26 cellular contexts compared by ENCODE assay signal in the genomic region with DNA sequence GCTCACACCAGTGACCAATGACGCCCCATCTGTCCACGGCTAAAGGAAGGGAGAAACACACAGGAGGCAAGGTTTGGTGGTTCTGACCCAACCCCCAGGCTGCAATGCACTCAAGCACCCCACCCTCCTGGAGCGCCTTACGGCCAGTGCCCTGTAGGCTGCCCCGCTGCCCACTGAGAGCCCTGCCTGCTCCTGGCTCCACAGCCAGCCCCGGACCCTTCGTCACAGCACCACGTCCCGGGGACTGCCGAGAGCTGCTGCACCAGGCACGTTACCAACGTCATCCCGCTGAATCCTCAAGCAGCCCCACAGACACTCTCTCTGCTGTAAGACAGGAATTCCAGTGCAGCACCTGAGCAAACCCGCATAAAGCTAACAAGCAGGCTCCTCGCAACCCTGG.
"Had no signal": no experiment of that assay in that cellular context is flagged by ENCODE, and none has a peak within 500 bp of the region (broad histone marks: within the 10 kb centered on the region; RNA-seq: fewer than 3 reads in every experiment).

No MANE protein-coding gene starts in this region.

- H3K4me1 ChIP-seq: neural progenitor cell, pancreas, right lobe of liver, thyroid gland, tibial nerve, upper lobe of left lung, uterus had no signal

- H3K27ac ChIP-seq: neural progenitor cell, neutrophil, pancreas, psoas muscle, right lobe of liver, sigmoid colon, thoracic aorta, thyroid gland, tibial nerve, upper lobe of left lung, uterus had no signal

- H3K27me3 ChIP-seq: neural progenitor cell, neutrophil, pancreas, right lobe of liver, sigmoid colon, thyroid gland, tibial nerve, upper lobe of left lung, uterus had no signal

- H3K9me3 ChIP-seq: neutrophil, pancreas, psoas muscle, right lobe of liver, sigmoid colon, thoracic aorta, thyroid gland, tibial nerve, upper lobe of left lung, uterus had no signal

- DNase-seq: naive B cell; nucleus accumbens; pancreas; psoas muscle; sigmoid colon; small intestine; stimulated activated CD4-positive, alpha-beta T cell treated with anti-CD3 and anti-CD28 coated beads, Interleukin-15, amount 100 ng/mL, for 24 hours; stimulated activated CD4-positive, alpha-beta T cell treated with anti-CD3 and anti-CD28 coated beads, Interleukin-4, amount 100 ng/mL, for 1 hour; stimulated activated CD4-positive, alpha-beta T cell treated with anti-CD3 and anti-CD28 coated beads, Interleukin-4, amount 100 ng/mL, for 4 hours; stimulated activated CD8-positive, alpha-beta memory T cell treated with anti-CD3 and anti-CD28 coated beads, Interleukin-4, amount 100 ng/mL, for 48 hours; stimulated activated naive CD4-positive, alpha-beta T cell; stimulated activated naive CD8-positive, alpha-beta T cell treated with anti-CD3 and anti-CD28 coated beads, Interleukin-15, amount 100 ng/mL, for 72 hours; stimulated activated naive CD8-positive, alpha-beta T cell treated with anti-CD3 and anti-CD28 coated beads, Interleukin-15, Interleukin-2, amounts not matched to agents 100 U/mL and 50 U/mL, for 24 hours; thyroid gland; trophoblast cell; upper lobe of left lung; uterus had no signal

- H2AFZ ChIP-seq: neural progenitor cell had no signal

- H3K9ac ChIP-seq: neural progenitor cell had no signal

- H3K4me2 ChIP-seq: neural progenitor cell had no signal

- H3K4me3 ChIP-seq: neural progenitor cell, pancreas, psoas muscle, right lobe of liver, sigmoid colon, thoracic aorta, thyroid gland, tibial nerve, upper lobe of left lung, uterus had no signal

- ATAC-seq: naive thymus-derived CD8-positive, alpha-beta T cell; natural killer cell treated with Interleukin-12 subunit alpha and Interleukin-12 subunit beta and Interleukin-15 and Interleukin-18, amount 100 ng/mL, for 72 hours; pancreas; psoas muscle; right cardiac atrium; right lobe of liver; stimulated activated memory B cell treated with anti-CD40 and anti-IgM and Interleukin-4, amounts not matched to agents 10 μg/mL and 1 μg/mL and 100 μg/mL, for 72 hours; stimulated activated naive CD8-positive, alpha-beta T cell treated with anti-CD3 and anti-CD28 coated beads, Interleukin-15, amount 100 ng/mL, for 72 hours; stimulated activated naive CD8-positive, alpha-beta T cell treated with anti-CD3 and anti-CD28 coated beads, Interleukin-15, Interleukin-2, amounts not matched to agents 100 U/mL and 50 U/mL, for 24 hours had no signal

- H3K36me3 ChIP-seq: neural progenitor cell, right lobe of liver, uterus had no signal
